Comparison of ENCODE assay signal across 1 cellular context in genomic region chr6:138765896-138766487, GRCh38.
TF ChIP-seq lines count a peak whose summit lies in the region.

No MANE protein-coding gene starts in this region.

TF ChIP-seq in HCT116, 20 proteins besides CTCF, POLR2A, EP300 and RAD21 (continued from another document):
- TF ChIP-seq REST (IDR thresholded peaks at IDR 0.05; ENCODE audit: low read depth) (no peak), JUND (IDR thresholded peaks at IDR 0.05) (no peak)
